In genomic region chr15:83107841-83108181, GRCh38 we compare ENCODE assay signal across 9 cellular contexts. TPM values are rescaled to one million over a fixed set of nuclear protein-coding genes. Genes with fewer than 3 reads are reported as not detected.
A peak's percentile ranks its signal among the peaks of the same experiment; 100 is the strongest.
DNase-seq lines count a peak whose midpoint lies in the region; ATAC-seq and TF ChIP-seq lines count a peak whose summit lies in the region.
"Had no signal": no experiment of that assay in that cellular context is flagged by ENCODE, and none has a peak within 500 bp of the region (broad histone marks: within the 10 kb centered on the region; RNA-seq: fewer than 3 reads in every experiment).

No MANE protein-coding gene starts in this region.

- TF ChIP-seq CTCF in Caco-2 (IDR thresholded peaks at IDR 0.05; ENCODE audit: insufficient read depth in 1 of 2, low read depth in 1 of 2, low read length in 1 of 2, severe bottlenecking in 1 of 2, unreplicated experiment in 1 of 2) = no peak

- peaks cover 6% of the 10 kb centered on the region for H3K36me3 Mint-ChIP-seq in central memory CD8-positive, alpha-beta T cell (ENCODE audit: insufficient read depth)
- H3K36me3 Mint-ChIP-seq in Caco-2 (ENCODE audit: insufficient read depth, unreplicated experiment) = no peaks in the 10 kb centered on the region

- DNase-seq in central memory CD8-positive, alpha-beta T cell (ENCODE audit: low spot score in 2 of 2) = no peak
- DNase-seq in Caco-2 (no peak), SIG-M5 treated with dmso at 0.1 percent for 504 hours (lab: John Stamatoyannopoulos, UW; ENCODE audit: unreplicated experiment) (no peak), NCI-H82 (lab: John Stamatoyannopoulos, UW) (no peak)
- DNase-seq in activated effector memory CD4-positive, alpha-beta T cell treated with anti-CD3 and anti-CD28 coated beads, Interleukin-2, amount 50 U/mL, for 16 hours = no peak
- DNase-seq: NCI-H2171 had no signal

- no peak overlapping the region for H3K27ac ChIP-seq in ACC112 (ENCODE audit: low read depth, low read length)
- no peak overlapping the region for H3K27ac ChIP-seq in muscle layer of colon (ENCODE audit: low read depth, low read length)

- no peak overlapping the region for H3K9ac ChIP-seq in muscle layer of colon (ENCODE audit: low read length)

- H3K27me3 ChIP-seq in ACC112 (ENCODE audit: insufficient read depth, low read length) = peaks cover 24% of the 10 kb centered on the region
- H3K27me3 ChIP-seq in muscle layer of colon (ENCODE audit: control insufficient read depth in 1 of 2, insufficient read depth in 2 of 2, low read length in 2 of 2) = peaks cover 13 to 32% of the 10 kb centered on the region in 2 donors
- no peaks in the 10 kb centered on the region; the same call in 1 of the 2 replicates for H3K27me3 ChIP-seq in Caco-2 (replicated peaks; ENCODE audit: control insufficient read depth, insufficient read depth, low read length)

- H3K27ac Mint-ChIP-seq in central memory CD8-positive, alpha-beta T cell (ENCODE audit: low read depth) = no peak overlapping the region
- H3K27ac Mint-ChIP-seq in Caco-2 (ENCODE audit: unreplicated experiment) = no peak overlapping the region

- peak; percentile 8 for ATAC-seq in HG02973 (IDR thresholded peaks at IDR 0.05; ENCODE audit: unreplicated experiment)
- ATAC-seq in central memory CD8-positive, alpha-beta T cell (replicated peaks; ENCODE audit: extremely low read depth, poor library complexity, severe bottlenecking) = no peak

- H3K9me3 ChIP-seq in muscle layer of colon (ENCODE audit: low read length) = no peaks in the 10 kb centered on the region
- H3K9me3 ChIP-seq in Caco-2 = no peaks in the 10 kb centered on the region

- no peaks in the 10 kb centered on the region for H3K36me3 ChIP-seq in ACC112 (ENCODE audit: insufficient read depth, low read length)
- H3K36me3 ChIP-seq in muscle layer of colon (ENCODE audit: insufficient read depth, low read length) = no peaks in the 10 kb centered on the region
- H3K36me3 ChIP-seq in Caco-2 (ENCODE audit: control insufficient read depth, insufficient read depth, low read length) = no peaks in the 10 kb centered on the region

- CTCF ChIA-PET in Caco-2 (lab: Charles Lee) = no interaction called here

- peaks cover 74% of the 10 kb centered on the region for H3K27me3 Mint-ChIP-seq in central memory CD8-positive, alpha-beta T cell
- H3K27me3 Mint-ChIP-seq in Caco-2 (ENCODE audit: insufficient read depth, unreplicated experiment) = peaks cover 4% of the 10 kb centered on the region

- no peaks in the 10 kb centered on the region for H3K79me2 ChIP-seq in ACC112 (ENCODE audit: control insufficient read depth, insufficient read depth, low read length, unreplicated experiment)

- H3K4me3 Mint-ChIP-seq in central memory CD8-positive, alpha-beta T cell = peak overlapping the region; percentile 13
- H3K4me3 Mint-ChIP-seq in Caco-2 (ENCODE audit: unreplicated experiment) = no peak overlapping the region

- peaks cover 18% of the 10 kb centered on the region for H3K4me1 ChIP-seq in ACC112 (ENCODE audit: control insufficient read depth, insufficient read depth, low read length, unreplicated experiment)
- no peaks in the 10 kb centered on the region for H3K4me1 ChIP-seq in muscle layer of colon (ENCODE audit: insufficient read depth, low read length)
- H3K4me1 ChIP-seq in Caco-2 = no peaks in the 10 kb centered on the region

- POLR2A ChIA-PET in Caco-2 (lab: Charles Lee) = no interaction called here

- H2AFZ ChIP-seq in ACC112 (ENCODE audit: low read length, unreplicated experiment) = peak overlapping the region; percentile 89

- H3K9me3 Mint-ChIP-seq in central memory CD8-positive, alpha-beta T cell = no peaks in the 10 kb centered on the region
- H3K9me3 Mint-ChIP-seq in Caco-2 (ENCODE audit: unreplicated experiment) = peaks cover 10% of the 10 kb centered on the region

- intact Hi-C loops in Caco-2 (cut with micrococcal nuclease; ENCODE audit: unreplicated experiment) = no loop called here

- no TSS peak for BruUV-seq in Caco-2 (replicated peaks; lab: Mats Ljungman, UMichigan)

- H3K4me1 Mint-ChIP-seq in central memory CD8-positive, alpha-beta T cell = no peaks in the 10 kb centered on the region
- no peaks in the 10 kb centered on the region for H3K4me1 Mint-ChIP-seq in Caco-2 (ENCODE audit: low read depth, unreplicated experiment)

- H3K4me3 ChIP-seq in ACC112 (ENCODE audit: low read depth, low read length) = peak overlapping the region; percentile 75
- H3K4me3 ChIP-seq in muscle layer of colon (ENCODE audit: low read depth in 1 of 2, low read length in 2 of 2) = peak overlapping the region; percentile 32 to 41
- H3K4me3 ChIP-seq in Caco-2 (ENCODE audit: low read depth, low read length) = no peak overlapping the region

RNA-seq across cellular contexts. Expression of gene TM6SF1, which starts 0.4 kb away (rescaled TPM):
- not detected in 2 replicates for total RNA-seq in Caco-2 (2022)

RNA-seq across cellular contexts. Expression of gene BTBD1, which starts 40.8 kb away (rescaled TPM):
- 34.1 and 36.1 TPM in 2 replicates for total RNA-seq in Caco-2 (2022)
